In genomic region chr1:109161836-109162606, GRCh38 we compare ENCODE assay signal across 8 cellular contexts. TPM values are rescaled to one million over a fixed set of nuclear protein-coding genes. Genes with fewer than 3 reads are reported as not detected.
DNase-seq lines count a peak whose midpoint lies in the region; ATAC-seq, FAIRE-seq and TF ChIP-seq lines count a peak whose summit lies in the region.

No MANE protein-coding gene starts in this region.

- no peak for TF ChIP-seq RAD21 in GM12878 (IDR thresholded peaks at IDR 0.05; ENCODE audit: insufficient read depth, low read depth, low read length)

- H3K27me3 ChIP-seq in GM12878 (replicated peaks in 1 of 2; ENCODE audit: control insufficient read depth in 2 of 2, insufficient read depth in 2 of 2, low read length in 1 of 2) (no peaks in the 10 kb centered on the region), HAP-1 (ENCODE audit: low read depth) (no peaks in the 10 kb centered on the region)

- FAIRE-seq in GM12878 (lab: Jason Lieb, UNC): peak; percentile 89

- DNase-seq in GM04503 (ENCODE audit: low read depth) (peak; percentile 91), H4 (ENCODE audit: low spot score) (peak; percentile 85), NOMO-1 (lab: John Stamatoyannopoulos, UW; ENCODE audit: unreplicated experiment in 2 of 2) (peak; percentile 95 to 99), GM12878 (ENCODE audit: low read depth, low spot score) (peak; percentile 58), left kidney (ENCODE audit: low read depth, low spot score) (peak; percentile 61), superior temporal gyrus (ENCODE audit: extremely low spot score) (peak; percentile 72), HAP-1 (ENCODE audit: low spot score in 2 of 2) (no peak), NCI-H2107 treated with DMSO at 0.1 percent for 48 hours (lab: John Stamatoyannopoulos, UW; ENCODE audit: unreplicated experiment) (no peak)

- in situ Hi-C loops in GM12878 (cut with MboI): no loop called here
- in situ Hi-C loops in HAP-1 (cut with MboI; ENCODE audit: low sequenced_read_pairs): no loop called here

- peak overlapping the region; percentile 76 for H3K4me2 ChIP-seq in GM12878 (ENCODE audit: control insufficient read depth, insufficient read depth)

- no peak overlapping the region for H3K27ac ChIP-seq in GM12878 (ENCODE audit: control insufficient read depth, insufficient read depth)

- intact Hi-C loops in GM12878 (cut with micrococcal nuclease; ENCODE audit: unreplicated experiment): loop anchor here (2.0 kb wide), 1 partner anchor 49 kb away; a partner anchor contains a TSS

- no peak overlapping the region for H3K9ac ChIP-seq in GM12878 (ENCODE audit: control insufficient read depth, insufficient read depth, low read length)

- H2AFZ ChIP-seq in GM12878 (ENCODE audit: control insufficient read depth, low read depth, low read length): no peak overlapping the region

- CTCF ChIA-PET in GM12878 (lab: Yijun Ruan, JAX): interaction anchor here (2.0 to 2.4 kb wide), 2 partner anchors 31 to 50 kb away, joined by 5 to 6 read pairs; a partner anchor contains a TSS

- RAD21 ChIA-PET in GM12878 (lab: Charles Lee; ENCODE audit: unreplicated experiment): interaction anchor here (1.5 kb wide), 1 partner anchor 31 kb away, joined by 3 read pairs; no protein-coding TSS in a partner anchor

- no peaks in the 10 kb centered on the region for H4K20me1 ChIP-seq in GM12878 (ENCODE audit: control insufficient read depth, insufficient read depth)

- BruUV-seq in GM12878 (replicated peaks; lab: Mats Ljungman, UMichigan): no TSS peak

- TF ChIP-seq CTCF in GM12878 (IDR thresholded peaks at IDR 0.05 in 2 of 3, conservative IDR thresholded peaks at IDR 0.05 in 1 of 3; ENCODE audit: control insufficient read depth in 2 of 3, extremely low read depth in 1 of 3, insufficient read depth in 1 of 3, low read depth in 3 of 3, low read length in 3 of 3): no peak

- H3K9me3 ChIP-seq in GM12878 (replicated peaks; ENCODE audit: control insufficient read depth, insufficient read depth, low read length) (no peaks in the 10 kb centered on the region), HAP-1 (no peaks in the 10 kb centered on the region)

- no peak for TF ChIP-seq EP300 in GM12878 (IDR thresholded peaks at IDR 0.05; ENCODE audit: borderline replicate concordance in 1 of 2, control insufficient read depth in 1 of 2, low read depth in 2 of 2, low read length in 2 of 2)

- SMC1A ChIA-PET in GM12878 (lab: Charles Lee; ENCODE audit: uncharacterized antibody, unreplicated experiment): interaction anchor here (1.0 to 1.7 kb wide), 7 partner anchors 26 to 86 kb away, joined by 3 to 5 read pairs (median 4); partner anchors contain the start of gene TAF13

- H3K36me3 ChIP-seq in GM12878 (ENCODE audit: control insufficient read depth in 2 of 2, insufficient read depth in 2 of 2, low read length in 1 of 2) (no peaks in the 10 kb centered on the region), HAP-1 (replicated peaks) (no peaks in the 10 kb centered on the region)

- POLR2A ChIA-PET in GM12878 (lab: Charles Lee): no interaction called here

- ATAC-seq in GM12878: peak; percentile 70

- TF ChIP-seq POLR2A in GM12878 (IDR thresholded peaks at IDR 0.05; ENCODE audit: low read depth, low read length): no peak

- WGBS in GM12878 (ENCODE audit: insufficient coverage, insufficient replicate concordance, low lambda C conversion rate, missing lambda C conversion rate): 10% methylated on average over 8 of the region's 12 CpGs

- H3K4me3 ChIP-seq in GM12878: 0 out of 2 replicates have a peak overlapping the region, but pooled peaks have one; percentile 5
- H3K4me3 ChIP-seq in HAP-1: no peak overlapping the region

- no peaks in the 10 kb centered on the region for H3K79me2 ChIP-seq in GM12878 (ENCODE audit: control insufficient read depth, insufficient read depth, low read length)

- H3K4me1 ChIP-seq in GM12878 (ENCODE audit: control insufficient read depth, insufficient read depth, low read length): peaks cover 31% of the 10 kb centered on the region
- H3K4me1 ChIP-seq in HAP-1: peaks cover 9% of the 10 kb centered on the region

TF ChIP-seq in GM12878, 131 proteins besides CTCF, POLR2A, EP300 and RAD21 (continues in another document):
- TF ChIP-seq SPI1 (IDR thresholded peaks at IDR 0.05; ENCODE audit: borderline replicate concordance, insufficient read depth, low read depth, low read length) (peak; percentile 47; the same call in 1 of the 2 replicates), PBX3 (IDR thresholded peaks at IDR 0.05; ENCODE audit: insufficient replicate concordance, low read depth, low read length) (peak; percentile 65), IRF4 (IDR thresholded peaks at IDR 0.05; ENCODE audit: low read depth, low read length) (0 out of 2 replicates have a peak, but pooled peaks have one; percentile 9), KLF5 (IDR thresholded peaks at IDR 0.05; ENCODE audit: partially characterized antibody) (no peak), BRCA1 (IDR thresholded peaks at IDR 0.05; ENCODE audit: low read depth, low read length) (no peak), TCF3 (IDR thresholded peaks at IDR 0.05; ENCODE audit: borderline replicate concordance, insufficient read depth, low read depth, low read length) (no peak), NR2C2 (IDR thresholded peaks at IDR 0.05; ENCODE audit: borderline replicate concordance, control insufficient read depth, insufficient read length, low read depth) (no peak), PKNOX1 (IDR thresholded peaks at IDR 0.05) (peak; percentile 64), NR2F1 (conservative IDR thresholded peaks at IDR 0.05) (no peak), GABPA (IDR thresholded peaks at IDR 0.05; ENCODE audit: low read depth) (no peak), CHD2 (IDR thresholded peaks at IDR 0.05; ENCODE audit: borderline replicate concordance, low read depth, low read length) (no peak)

RNA-seq across cellular contexts. Expression of gene ELAPOR1, which starts 48.1 kb away (rescaled TPM):
- 1.1 TPM in 2 replicates for total RNA-seq in H4 (2014; rRNA removed; shearing (Covaris generic))
- 0.56 and 1.3 TPM in 2 replicates for total RNA-seq in GM12878 (2013; cell fraction: nucleolus; rRNA removed)
- 0.05 TPM in 1 of 2 replicates, not detected in the other for total RNA-seq in GM12878 (2014; rRNA removed)
- 0.05 and 0.18 TPM in 2 replicates for total RNA-seq in GM12878 (2014; rRNA removed; fragmentation: Illumina TruSeq; extraction: Trizol)
- 0.21 TPM in 1 of 2 replicates, not detected in the other for total RNA-seq in GM12878 (2021)
- not detected for polyA plus RNA-seq in GM12878 (2011; ENCODE audit: low read depth)
- polyA plus RNA-seq in GM12878 (2011; rRNA removed): 1.2 and 2.1 TPM in 2 replicates
- 2.2 and 2.8 TPM in 2 replicates for polyA plus RNA-seq in GM12878 (2011; cell fraction: cytosol; rRNA removed)
- polyA plus RNA-seq in GM12878 (2011; cell fraction: nucleus; rRNA removed): 4.0 and 5.8 TPM in 2 replicates
- polyA plus RNA-seq in GM12878 (2012): 0.08 TPM in 1 of 2 replicates, not detected in the other
- polyA plus RNA-seq in GM12878 (2014; fragmentation: Illumina TruSeq; extraction: Trizol): 0.07 and 0.10 TPM in 2 replicates
- under 1 TPM; 0.04 to 0.24 TPM for polyA plus RNA-seq in GM12878 (2014; fragmentation: Nextera tagmentation; extraction: Ambion mirVana)
- 0.05 and 0.06 TPM in 2 replicates for polyA plus RNA-seq in GM12878 (2014; rRNA removed)
- polyA plus RNA-seq in GM12878 (2016; fragmentation: Nextera tagmentation; extraction: Ambion mirVana): under 1 TPM in 1 of 2 experiments, not detected in 1; 0.47 TPM
- 2.7 and 3.7 TPM in 2 replicates for polyA minus RNA-seq in GM12878 (2011; rRNA and poly(A)+ RNA removed)
- 1.0 and 1.7 TPM in 2 replicates for polyA minus RNA-seq in GM12878 (2011; cell fraction: cytosol; rRNA and poly(A)+ RNA removed)
- 1.1 and 1.3 TPM in 2 replicates for polyA minus RNA-seq in GM12878 (2011; cell fraction: nucleus; rRNA and poly(A)+ RNA removed)

RNA-seq across cellular contexts. Expression of gene SARS1, which starts 51.7 kb away (rescaled TPM):
- 227 and 230 TPM in 2 replicates for total RNA-seq in H4 (2014; rRNA removed; shearing (Covaris generic))
- total RNA-seq in GM12878 (2013; cell fraction: nucleolus; rRNA removed): 124 and 126 TPM in 2 replicates
- total RNA-seq in GM12878 (2014; rRNA removed) (120 and 123 TPM in 2 replicates), GM12878 (2014; rRNA removed; fragmentation: Illumina TruSeq; extraction: Trizol) (133 and 137 TPM in 2 replicates), GM12878 (2021) (110 and 115 TPM in 2 replicates)
- 93.3 TPM for polyA plus RNA-seq in GM12878 (2011; ENCODE audit: low read depth)
- polyA plus RNA-seq in GM12878 (2011; rRNA removed) (87.1 and 116 TPM in 2 replicates), GM12878 (2014; fragmentation: Illumina TruSeq; extraction: Trizol) (139 and 152 TPM in 2 replicates), GM12878 (2014; fragmentation: Nextera tagmentation; extraction: Ambion mirVana) (100 to 1,000 TPM; 148 to 202 TPM), GM12878 (2014; rRNA removed) (103 and 110 TPM in 2 replicates), GM12878 (2016; fragmentation: Nextera tagmentation; extraction: Ambion mirVana) (100 to 1,000 TPM; 163 to 168 TPM)
- polyA plus RNA-seq in GM12878 (2011; cell fraction: cytosol; rRNA removed): 109 and 122 TPM in 2 replicates
- polyA plus RNA-seq in GM12878 (2011; cell fraction: nucleus; rRNA removed): 128 and 149 TPM in 2 replicates
- polyA plus RNA-seq in GM12878 (2012): 102 and 112 TPM in 2 replicates
- 83.7 and 94.1 TPM in 2 replicates for polyA minus RNA-seq in GM12878 (2011; rRNA and poly(A)+ RNA removed)
- polyA minus RNA-seq in GM12878 (2011; cell fraction: cytosol; rRNA and poly(A)+ RNA removed): 26.5 and 31.2 TPM in 2 replicates
- 44.6 and 53.6 TPM in 2 replicates for polyA minus RNA-seq in GM12878 (2011; cell fraction: nucleus; rRNA and poly(A)+ RNA removed)

Comparison
In these comparisons a context has a peak if more than half of its experiments do, and no peak if none do; other contexts are left out.
1. DNase-seq: peak in GM04503 (single experiment), H4 (single experiment), NOMO-1 (2 of 2), GM12878 (single experiment), left kidney (single experiment) and superior temporal gyrus (single experiment); none in HAP-1 (0 of 2) and NCI-H2107 treated with DMSO at 0.1 percent for 48 hours (single experiment).